23 cellular contexts compared by ENCODE assay signal in the genomic region with DNA sequence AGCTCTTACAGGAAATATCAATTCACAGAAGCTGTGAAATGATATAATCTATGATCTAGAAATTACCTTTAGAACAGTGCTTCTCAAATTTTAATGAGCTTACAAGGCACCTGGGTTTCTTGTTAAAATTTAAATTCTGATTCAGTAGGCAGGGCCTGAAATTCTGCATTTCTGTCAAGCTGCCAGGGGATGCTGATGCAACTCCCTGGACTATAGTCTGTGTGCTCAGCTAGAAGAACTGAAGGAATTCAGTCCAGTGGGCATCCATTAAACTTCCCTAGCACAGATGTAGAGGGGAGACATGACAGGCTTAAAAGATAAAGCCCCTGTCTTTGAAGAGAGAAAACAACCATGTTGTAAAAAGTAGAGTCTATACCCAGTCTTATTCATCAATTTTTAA.
"Had no signal": no experiment of that assay in that cellular context is flagged by ENCODE, and none has a peak within 500 bp of the region (broad histone marks: within the 10 kb centered on the region; RNA-seq: fewer than 3 reads in every experiment).

No MANE protein-coding gene starts in this region.

- H3K4me3 ChIP-seq: cardiac muscle cell, hepatocyte, left lung, lung, spleen, upper lobe of left lung had no signal

- DNase-seq: activated B cell treated with CpG ODN at 0.5 μM for 24 hours; activated CD4-positive, alpha-beta memory T cell treated with anti-CD3 and anti-CD28 coated beads for 36 hours; activated CD4-positive, alpha-beta T cell treated with anti-CD3 and anti-CD28 coated beads for 4 hours; activated effector memory CD4-positive, alpha-beta T cell treated with Interleukin-2 at 50 U/mL for 16 hours; activated naive CD4-positive, alpha-beta T cell treated with anti-CD3 and anti-CD28 coated beads for 36 hours; activated naive CD8-positive, alpha-beta T cell treated with anti-CD3 and anti-CD28 coated beads, Interleukin-2, amount 10 ng/mL, durations not matched to agents 7 days and 5 days; activated T-cell treated with anti-CD3 and anti-CD28 coated beads, Interleukin-2, amount 50 U/mL, for 72 hours; amygdala; effector CD8-positive, alpha-beta T cell; foreskin melanocyte; glutamatergic neuron; immature natural killer cell; kidney glomerular epithelial cell; left lung; naive B cell; spleen; stimulated activated CD4-positive, alpha-beta T cell treated with anti-CD3 and anti-CD28 coated beads, Interleukin-4, amount 100 ng/mL, for 24 hours; stimulated activated naive CD4-positive, alpha-beta T cell treated with Interleukin-2 at 50 U/mL for 16 hours; T-helper 9 cell; upper lobe of left lung had no signal
